ENCODE assay signal across 1 cellular context in the genomic region with DNA sequence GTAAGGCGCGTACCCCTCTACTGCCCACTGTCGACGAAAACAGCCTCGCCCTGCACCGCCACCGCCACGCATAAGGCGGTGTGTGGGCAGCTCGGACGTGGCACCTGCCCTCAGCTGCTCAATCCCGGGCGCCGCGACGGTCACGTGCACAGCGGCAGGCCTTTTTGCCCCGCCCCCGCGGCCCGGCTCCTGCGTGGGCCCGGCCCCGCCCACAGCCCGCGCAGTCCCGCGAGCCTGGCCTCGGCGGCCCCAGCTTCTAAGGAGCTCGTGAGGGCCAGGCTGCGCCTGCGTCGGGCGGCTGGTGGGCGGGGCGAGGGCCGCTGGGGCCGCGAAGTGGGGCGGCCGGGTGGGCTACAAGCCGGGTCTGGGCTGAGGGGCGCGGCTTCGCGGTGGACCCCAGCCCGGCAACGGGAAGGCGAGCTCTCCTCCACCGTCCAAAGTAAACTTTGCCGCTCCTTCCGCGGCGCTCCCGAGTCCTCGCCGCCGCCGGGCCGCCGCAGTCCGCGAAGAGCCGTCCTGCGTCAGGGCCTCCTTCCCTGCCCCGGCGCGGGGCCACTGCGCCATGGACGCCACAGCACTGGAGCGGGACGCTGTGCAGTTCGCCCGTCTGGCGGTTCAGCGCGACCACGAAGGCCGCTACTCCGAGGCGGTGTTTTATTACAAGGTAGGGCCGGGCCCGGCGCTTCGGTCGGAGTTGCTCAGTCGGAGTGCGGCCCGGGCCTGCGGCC.
TF ChIP-seq lines count a peak whose summit lies in the region.

A gene (plus strand): TSS at position 313 of the 728 bp plus-strand sequence. CDS start 250 bp downstream, at position 563.

TF ChIP-seq in HepG2, 621 proteins besides CTCF, POLR2A, EP300 and RAD21 (continued from another document and continues in another):
- TF ChIP-seq, protein P1, sequence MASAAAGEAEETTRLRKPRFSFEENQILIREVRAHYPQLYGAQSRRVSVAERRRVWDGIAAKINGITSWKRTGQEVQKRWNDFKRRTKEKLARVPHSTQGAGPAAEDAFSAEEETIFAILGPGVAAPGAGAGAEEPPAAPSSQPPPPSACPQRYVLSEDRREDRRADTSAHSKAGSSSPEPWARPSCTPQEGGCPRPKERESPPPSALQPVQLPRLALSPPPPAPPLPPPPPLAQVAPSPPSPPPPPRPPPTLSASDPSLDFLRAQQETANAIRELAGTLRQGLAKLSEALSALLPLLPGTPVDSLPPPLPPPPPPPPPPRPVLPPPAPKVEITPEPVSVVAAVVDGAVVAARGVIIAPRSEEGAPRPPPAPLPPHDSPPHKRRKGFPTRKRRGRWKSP (CRISPR knock-in tag; IDR thresholded peaks at IDR 0.05), result peak; percentile 88
- TF ChIP-seq, protein P2, sequence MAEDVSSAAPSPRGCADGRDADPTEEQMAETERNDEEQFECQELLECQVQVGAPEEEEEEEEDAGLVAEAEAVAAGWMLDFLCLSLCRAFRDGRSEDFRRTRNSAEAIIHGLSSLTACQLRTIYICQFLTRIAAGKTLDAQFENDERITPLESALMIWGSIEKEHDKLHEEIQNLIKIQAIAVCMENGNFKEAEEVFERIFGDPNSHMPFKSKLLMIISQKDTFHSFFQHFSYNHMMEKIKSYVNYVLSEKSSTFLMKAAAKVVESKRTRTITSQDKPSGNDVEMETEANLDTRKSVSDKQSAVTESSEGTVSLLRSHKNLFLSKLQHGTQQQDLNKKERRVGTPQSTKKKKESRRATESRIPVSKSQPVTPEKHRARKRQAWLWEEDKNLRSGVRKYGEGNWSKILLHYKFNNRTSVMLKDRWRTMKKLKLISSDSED (CRISPR knock-in tag; IDR thresholded peaks at IDR 0.05), result no peak
- TF ChIP-seq ZNF20 (CRISPR knock-in tag; IDR thresholded peaks at IDR 0.05) (no peak), AHR (CRISPR knock-in tag; IDR thresholded peaks at IDR 0.05) (0 out of 2 replicates have a peak, but pooled peaks have one; percentile 20), ZNF790 (CRISPR knock-in tag; IDR thresholded peaks at IDR 0.05; ENCODE audit: borderline replicate concordance) (peak; percentile 15; the same call in 1 of the 2 replicates), ZNF788 (CRISPR knock-in tag; IDR thresholded peaks at IDR 0.05; ENCODE audit: borderline replicate concordance) (no peak; the same call in 1 of the 2 replicates), TCF7L2 (IDR thresholded peaks at IDR 0.05; ENCODE audit: low read depth, low read length) (no peak), HNF4G (IDR thresholded peaks at IDR 0.05; ENCODE audit: borderline replicate concordance, low read depth, low read length) (no peak), HNF4G (CRISPR knock-in tag; IDR thresholded peaks at IDR 0.05; ENCODE audit: borderline replicate concordance, low read depth) (no peak), ZNF883 (CRISPR knock-in tag; IDR thresholded peaks at IDR 0.05; ENCODE audit: not compliant biosample characterization) (peak; percentile 93), ZNF83 (CRISPR knock-in tag; IDR thresholded peaks at IDR 0.05; ENCODE audit: borderline replicate concordance) (no peak), ZNF563 (CRISPR knock-in tag; IDR thresholded peaks at IDR 0.05) (peak; percentile 92), MLLT10 (CRISPR knock-in tag; IDR thresholded peaks at IDR 0.05) (no peak), FOXA1 (IDR thresholded peaks at IDR 0.05) (no peak), FOXA1 (CRISPR knock-in tag; IDR thresholded peaks at IDR 0.05) (no peak), FOSL1 (CRISPR knock-in tag; IDR thresholded peaks at IDR 0.05; ENCODE audit: borderline replicate concordance) (no peak), ZNF768 (CRISPR knock-in tag; IDR thresholded peaks at IDR 0.05) (peak; percentile 62; the same call in 1 of the 2 replicates), NFATC3 (CRISPR knock-in tag; IDR thresholded peaks at IDR 0.05) (no peak), RXRB (CRISPR knock-in tag; IDR thresholded peaks at IDR 0.05; ENCODE audit: borderline replicate concordance) (peak; percentile 39; the same call in 1 of the 2 replicates), STAG1 (CRISPR knock-in tag; IDR thresholded peaks at IDR 0.05) (0 out of 2 replicates have a peak, but pooled peaks have one; percentile 22), ZNF841 (CRISPR knock-in tag; IDR thresholded peaks at IDR 0.05; ENCODE audit: borderline replicate concordance) (no peak), ZSCAN12 (CRISPR knock-in tag; IDR thresholded peaks at IDR 0.05) (peak; percentile 85; the same call in 1 of the 2 replicates), ZNF629 (CRISPR knock-in tag; conservative IDR thresholded peaks at IDR 0.05) (peak; percentile 24), ELF4 (CRISPR knock-in tag; IDR thresholded peaks at IDR 0.05; ENCODE audit: borderline replicate concordance) (no peak), ZNF546 (CRISPR knock-in tag; conservative IDR thresholded peaks at IDR 0.05) (peak; percentile 76; the same call in 1 of the 2 replicates), ZNF44 (CRISPR knock-in tag; IDR thresholded peaks at IDR 0.05) (no peak; the same call in 1 of the 2 replicates), EZH2 (conservative IDR thresholded peaks at IDR 0.05; ENCODE audit: low read depth, low read length) (no peak), RAD51 (IDR thresholded peaks at IDR 0.05; ENCODE audit: borderline replicate concordance) (peak; percentile 48; the same call in 1 of the 2 replicates), ZFP41 (CRISPR knock-in tag; IDR thresholded peaks at IDR 0.05; ENCODE audit: borderline replicate concordance) (no peak; the same call in 1 of the 2 replicates), ZNF230 (CRISPR knock-in tag; IDR thresholded peaks at IDR 0.05) (no peak; the same call in 1 of the 2 replicates), SIN3B (IDR thresholded peaks at IDR 0.05; ENCODE audit: low read length) (no peak), TBX2 (CRISPR knock-in tag; IDR thresholded peaks at IDR 0.05; ENCODE audit: borderline replicate concordance) (peak; percentile 59; the same call in 1 of the 2 replicates), ZNF674 (CRISPR knock-in tag; IDR thresholded peaks at IDR 0.05; ENCODE audit: low read depth) (no peak), ZBTB7B (CRISPR knock-in tag; IDR thresholded peaks at IDR 0.05) (peak; percentile 85; the same call in 1 of the 2 replicates), GLI4 (CRISPR knock-in tag; IDR thresholded peaks at IDR 0.05; ENCODE audit: borderline replicate concordance) (no peak; the same call in 1 of the 2 replicates), KAT7 (CRISPR knock-in tag; IDR thresholded peaks at IDR 0.05; ENCODE audit: borderline replicate concordance) (peak; percentile 80; the same call in 1 of the 2 replicates), CCDC6 (CRISPR knock-in tag; IDR thresholded peaks at IDR 0.05) (0 out of 2 replicates have a peak, but pooled peaks have one; percentile 43), PHF5A (CRISPR knock-in tag; IDR thresholded peaks at IDR 0.05; ENCODE audit: low read depth, unreplicated experiment) (no peak), MEF2D (CRISPR knock-in tag; IDR thresholded peaks at IDR 0.05) (no peak), GABPA (IDR thresholded peaks at IDR 0.05; ENCODE audit: low read depth, low read length) (no peak), GABPA (CRISPR knock-in tag; IDR thresholded peaks at IDR 0.05; ENCODE audit: low read depth) (no peak), ZBTB1 (CRISPR knock-in tag; IDR thresholded peaks at IDR 0.05; ENCODE audit: borderline replicate concordance) (no peak), NFYB (CRISPR knock-in tag; IDR thresholded peaks at IDR 0.05) (peak; percentile 14; the same call in 1 of the 2 replicates), EED (CRISPR knock-in tag; IDR thresholded peaks at IDR 0.05) (peak; percentile 70), SYNCRIP (IDR thresholded peaks at IDR 0.05; ENCODE audit: insufficient read depth, low read depth, low read length) (no peak)
- TF ChIP-seq, protein P3, sequence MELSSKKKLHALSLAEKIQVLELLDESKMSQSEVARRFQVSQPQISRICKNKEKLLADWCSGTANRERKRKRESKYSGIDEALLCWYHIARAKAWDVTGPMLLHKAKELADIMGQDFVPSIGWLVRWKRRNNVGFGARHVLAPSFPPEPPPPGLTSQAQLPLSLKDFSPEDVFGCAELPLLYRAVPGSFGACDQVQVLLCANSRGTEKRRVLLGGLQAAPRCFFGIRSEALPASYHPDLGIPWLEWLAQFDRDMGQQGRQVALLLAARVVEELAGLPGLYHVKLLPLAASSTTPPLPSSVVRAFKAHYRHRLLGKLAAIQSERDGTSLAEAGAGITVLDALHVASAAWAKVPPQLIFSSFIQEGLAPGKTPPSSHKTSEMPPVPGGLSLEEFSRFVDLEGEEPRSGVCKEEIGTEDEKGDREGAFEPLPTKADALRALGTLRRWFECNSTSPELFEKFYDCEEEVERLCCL (CRISPR knock-in tag; IDR thresholded peaks at IDR 0.05; ENCODE audit: borderline replicate concordance), result no peak
- TF ChIP-seq, protein P4, sequence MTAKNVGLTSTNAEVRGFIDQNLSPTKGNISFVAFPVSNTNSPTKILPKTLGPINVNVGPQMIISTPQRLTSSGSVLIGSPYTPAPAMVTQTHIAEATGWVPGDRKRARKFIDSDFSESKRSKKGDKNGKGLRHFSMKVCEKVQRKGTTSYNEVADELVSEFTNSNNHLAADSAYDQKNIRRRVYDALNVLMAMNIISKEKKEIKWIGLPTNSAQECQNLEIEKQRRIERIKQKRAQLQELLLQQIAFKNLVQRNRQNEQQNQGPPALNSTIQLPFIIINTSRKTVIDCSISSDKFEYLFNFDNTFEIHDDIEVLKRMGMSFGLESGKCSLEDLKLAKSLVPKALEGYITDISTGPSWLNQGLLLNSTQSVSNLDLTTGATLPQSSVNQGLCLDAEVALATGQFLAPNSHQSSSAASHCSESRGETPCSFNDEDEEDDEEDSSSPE (CRISPR knock-in tag; IDR thresholded peaks at IDR 0.05), result peak; percentile 53
- TF ChIP-seq, protein P5, sequence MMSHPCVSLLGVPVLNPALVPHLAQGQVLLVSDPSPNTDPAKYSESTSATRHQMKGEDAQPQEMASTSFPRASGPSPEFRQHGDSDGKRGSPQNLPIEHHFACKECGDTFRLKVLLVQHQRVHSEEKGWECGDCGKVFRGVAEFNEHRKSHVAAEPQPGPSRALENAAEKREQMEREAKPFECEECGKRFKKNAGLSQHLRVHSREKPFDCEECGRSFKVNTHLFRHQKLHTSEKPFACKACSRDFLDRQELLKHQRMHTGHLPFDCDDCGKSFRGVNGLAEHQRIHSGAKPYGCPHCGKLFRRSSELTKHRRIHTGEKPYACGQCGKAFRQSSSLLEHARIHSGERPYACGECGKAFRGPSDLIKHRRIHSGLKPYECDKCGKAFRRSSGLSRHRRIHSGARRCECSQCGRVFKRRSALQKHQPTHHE (CRISPR knock-in tag; IDR thresholded peaks at IDR 0.05; ENCODE audit: borderline replicate concordance), result no peak
- TF ChIP-seq, protein P6, sequence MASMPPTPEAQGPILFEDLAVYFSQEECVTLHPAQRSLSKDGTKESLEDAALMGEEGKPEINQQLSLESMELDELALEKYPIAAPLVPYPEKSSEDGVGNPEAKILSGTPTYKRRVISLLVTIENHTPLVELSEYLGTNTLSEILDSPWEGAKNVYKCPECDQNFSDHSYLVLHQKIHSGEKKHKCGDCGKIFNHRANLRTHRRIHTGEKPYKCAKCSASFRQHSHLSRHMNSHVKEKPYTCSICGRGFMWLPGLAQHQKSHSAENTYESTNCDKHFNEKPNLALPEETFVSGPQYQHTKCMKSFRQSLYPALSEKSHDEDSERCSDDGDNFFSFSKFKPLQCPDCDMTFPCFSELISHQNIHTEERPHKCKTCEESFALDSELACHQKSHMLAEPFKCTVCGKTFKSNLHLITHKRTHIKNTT (CRISPR knock-in tag; IDR thresholded peaks at IDR 0.05), result no peak; the same call in 1 of the 2 replicates
- TF ChIP-seq, protein P7, sequence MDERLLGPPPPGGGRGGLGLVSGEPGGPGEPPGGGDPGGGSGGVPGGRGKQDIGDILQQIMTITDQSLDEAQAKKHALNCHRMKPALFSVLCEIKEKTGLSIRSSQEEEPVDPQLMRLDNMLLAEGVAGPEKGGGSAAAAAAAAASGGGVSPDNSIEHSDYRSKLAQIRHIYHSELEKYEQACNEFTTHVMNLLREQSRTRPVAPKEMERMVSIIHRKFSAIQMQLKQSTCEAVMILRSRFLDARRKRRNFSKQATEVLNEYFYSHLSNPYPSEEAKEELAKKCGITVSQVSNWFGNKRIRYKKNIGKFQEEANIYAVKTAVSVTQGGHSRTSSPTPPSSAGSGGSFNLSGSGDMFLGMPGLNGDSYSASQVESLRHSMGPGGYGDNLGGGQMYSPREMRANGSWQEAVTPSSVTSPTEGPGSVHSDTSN (CRISPR knock-in tag; IDR thresholded peaks at IDR 0.05), result no peak
- TF ChIP-seq, protein P8, sequence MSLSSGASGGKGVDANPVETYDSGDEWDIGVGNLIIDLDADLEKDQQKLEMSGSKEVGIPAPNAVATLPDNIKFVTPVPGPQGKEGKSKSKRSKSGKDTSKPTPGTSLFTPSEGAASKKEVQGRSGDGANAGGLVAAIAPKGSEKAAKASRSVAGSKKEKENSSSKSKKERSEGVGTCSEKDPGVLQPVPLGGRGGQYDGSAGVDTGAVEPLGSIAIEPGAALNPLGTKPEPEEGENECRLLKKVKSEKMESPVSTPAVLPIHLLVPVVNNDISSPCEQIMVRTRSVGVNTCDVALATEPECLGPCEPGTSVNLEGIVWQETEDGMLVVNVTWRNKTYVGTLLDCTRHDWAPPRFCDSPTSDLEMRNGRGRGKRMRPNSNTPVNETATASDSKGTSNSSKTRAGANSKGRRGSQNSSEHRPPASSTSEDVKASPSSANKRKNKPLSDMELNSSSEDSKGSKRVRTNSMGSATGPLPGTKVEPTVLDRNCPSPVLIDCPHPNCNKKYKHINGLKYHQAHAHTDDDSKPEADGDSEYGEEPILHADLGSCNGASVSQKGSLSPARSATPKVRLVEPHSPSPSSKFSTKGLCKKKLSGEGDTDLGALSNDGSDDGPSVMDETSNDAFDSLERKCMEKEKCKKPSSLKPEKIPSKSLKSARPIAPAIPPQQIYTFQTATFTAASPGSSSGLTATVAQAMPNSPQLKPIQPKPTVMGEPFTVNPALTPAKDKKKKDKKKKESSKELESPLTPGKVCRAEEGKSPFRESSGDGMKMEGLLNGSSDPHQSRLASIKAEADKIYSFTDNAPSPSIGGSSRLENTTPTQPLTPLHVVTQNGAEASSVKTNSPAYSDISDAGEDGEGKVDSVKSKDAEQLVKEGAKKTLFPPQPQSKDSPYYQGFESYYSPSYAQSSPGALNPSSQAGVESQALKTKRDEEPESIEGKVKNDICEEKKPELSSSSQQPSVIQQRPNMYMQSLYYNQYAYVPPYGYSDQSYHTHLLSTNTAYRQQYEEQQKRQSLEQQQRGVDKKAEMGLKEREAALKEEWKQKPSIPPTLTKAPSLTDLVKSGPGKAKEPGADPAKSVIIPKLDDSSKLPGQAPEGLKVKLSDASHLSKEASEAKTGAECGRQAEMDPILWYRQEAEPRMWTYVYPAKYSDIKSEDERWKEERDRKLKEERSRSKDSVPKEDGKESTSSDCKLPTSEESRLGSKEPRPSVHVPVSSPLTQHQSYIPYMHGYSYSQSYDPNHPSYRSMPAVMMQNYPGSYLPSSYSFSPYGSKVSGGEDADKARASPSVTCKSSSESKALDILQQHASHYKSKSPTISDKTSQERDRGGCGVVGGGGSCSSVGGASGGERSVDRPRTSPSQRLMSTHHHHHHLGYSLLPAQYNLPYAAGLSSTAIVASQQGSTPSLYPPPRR (CRISPR knock-in tag; IDR thresholded peaks at IDR 0.05; ENCODE audit: borderline replicate concordance), result peak; percentile 67; the same call in 1 of the 2 replicates
- TF ChIP-seq, protein P9, sequence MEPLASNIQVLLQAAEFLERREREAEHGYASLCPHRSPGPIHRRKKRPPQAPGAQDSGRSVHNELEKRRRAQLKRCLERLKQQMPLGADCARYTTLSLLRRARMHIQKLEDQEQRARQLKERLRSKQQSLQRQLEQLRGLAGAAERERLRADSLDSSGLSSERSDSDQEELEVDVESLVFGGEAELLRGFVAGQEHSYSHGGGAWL (CRISPR knock-in tag; IDR thresholded peaks at IDR 0.05), result no peak; the same call in 1 of the 2 replicates
